In genomic region chr20:32163951-32164350, GRCh38 we compare ENCODE assay signal across 33 cellular contexts.
"Had no signal": no experiment of that assay in that cellular context is flagged by ENCODE, and none has a peak within 500 bp of the region (broad histone marks: within the 10 kb centered on the region; RNA-seq: fewer than 3 reads in every experiment).

No MANE protein-coding gene starts in this region.

- H3K4me1 Mint-ChIP-seq: immature natural killer cell, naive B cell had no signal

- H3K4me3 ChIP-seq: esophagus muscularis mucosa, heart left ventricle, ovary, prostate gland, suprapubic skin, tibial artery, upper lobe of right lung had no signal

- ATAC-seq: activated CD4-positive, alpha-beta T cell treated with anti-CD3 and anti-CD28 coated beads for 36 hours; activated T-cell treated with anti-CD3 and anti-CD28 coated beads, Interleukin-2, amount 50 U/mL, for 72 hours; foreskin keratinocyte; heart left ventricle; sciatic nerve; upper lobe of right lung; WTC11 had no signal

- H3K4me1 ChIP-seq: esophagus muscularis mucosa, foreskin keratinocyte, prostate gland, suprapubic skin, tibial artery, upper lobe of right lung had no signal

- H3K9me3 ChIP-seq: esophagus muscularis mucosa, heart left ventricle, neutrophil, ovary, prostate gland, suprapubic skin, tibial artery, upper lobe of right lung had no signal

- H3K9me3 Mint-ChIP-seq: activated T-cell treated with anti-CD3 and anti-CD28 coated beads, Interleukin-2, amount 50 U/mL, for 72 hours; dendritic cell treated with granulocyte-macrophage colony-stimulating factor and Interleukin-4, amounts not matched to agents 40 ng/mL and 50 ng/mL, for 4 days; endodermal cell; immature natural killer cell; mesothelial cell of epicardium; naive B cell; nephron progenitor cell; T-helper 1 cell treated with Interleukin-12 subunit alpha and Interleukin-12 subunit beta and Interleukin-4 antibody, amounts not matched to agents 30 μg/mL and 1 μg/mL, for 36 hours; WTC11 had no signal

- H3K27ac Mint-ChIP-seq: activated CD4-positive, alpha-beta T cell treated with anti-CD3 and anti-CD28 coated beads for 36 hours; activated T-cell treated with anti-CD3 and anti-CD28 coated beads, Interleukin-2, amount 50 U/mL, for 72 hours; dendritic cell treated with granulocyte-macrophage colony-stimulating factor and Interleukin-4, amounts not matched to agents 40 ng/mL and 50 ng/mL, for 4 days; endodermal cell; mesothelial cell of epicardium; nephron progenitor cell; T-helper 1 cell treated with Interleukin-12 subunit alpha and Interleukin-12 subunit beta and Interleukin-4 antibody, amounts not matched to agents 30 μg/mL and 1 μg/mL, for 36 hours; WTC11 had no signal

- H3K27ac ChIP-seq: esophagus muscularis mucosa, foreskin keratinocyte, heart left ventricle, neutrophil, prostate gland, suprapubic skin, tibial artery, upper lobe of right lung had no signal

- H3K27me3 Mint-ChIP-seq: activated CD4-positive, alpha-beta T cell treated with anti-CD3 and anti-CD28 coated beads for 36 hours; dendritic cell treated with granulocyte-macrophage colony-stimulating factor and Interleukin-4, amounts not matched to agents 40 ng/mL and 50 ng/mL, for 4 days; naive B cell had no signal

- H3K27me3 ChIP-seq: esophagus muscularis mucosa, foreskin keratinocyte, heart left ventricle, neutrophil, ovary, suprapubic skin, tibial artery, upper lobe of right lung had no signal

- H3K36me3 ChIP-seq: ovary had no signal

- H3K4me3 Mint-ChIP-seq: activated CD4-positive, alpha-beta T cell treated with anti-CD3 and anti-CD28 coated beads for 36 hours; activated T-cell treated with anti-CD3 and anti-CD28 coated beads, Interleukin-2, amount 50 U/mL, for 72 hours; dendritic cell treated with granulocyte-macrophage colony-stimulating factor and Interleukin-4, amounts not matched to agents 40 ng/mL and 50 ng/mL, for 4 days; endodermal cell; immature natural killer cell; mesothelial cell of epicardium; naive B cell; nephron progenitor cell; T-helper 1 cell treated with Interleukin-12 subunit alpha and Interleukin-12 subunit beta and Interleukin-4 antibody, amounts not matched to agents 30 μg/mL and 1 μg/mL, for 36 hours; WTC11 had no signal

- DNase-seq: activated CD4-positive, alpha-beta T cell treated with anti-CD3 and anti-CD28 coated beads for 36 hours; activated effector memory CD4-positive, alpha-beta T cell treated with Interleukin-2 at 50 U/mL for 16 hours; activated naive CD4-positive, alpha-beta T cell treated with Interleukin-2 at 50 U/mL for 16 hours; activated T-cell treated with anti-CD3 and anti-CD28 coated beads for 4 hours; activated T-cell treated with anti-CD3 and anti-CD28 coated beads, Interleukin-2, amount 50 U/mL, for 72 hours; amygdala; caudate nucleus; foreskin keratinocyte; heart left ventricle; hypothalamus; immature natural killer cell; kidney; naive B cell; nephron progenitor cell; ovary; retina; small intestine; stimulated activated CD4-positive, alpha-beta T cell treated with anti-CD3 and anti-CD28 coated beads, Interleukin-15, amount 100 ng/mL, for 24 hours; stimulated activated CD4-positive, alpha-beta T cell treated with anti-CD3 and anti-CD28 coated beads, Interleukin-2, amount 100 ng/mL, for 24 hours; stimulated activated naive CD4-positive, alpha-beta T cell; T-helper 9 cell had no signal
